17 cellular contexts compared by ENCODE assay signal in genomic region chr17:79622201-79622601, GRCh38. TPM values are rescaled to one million over a fixed set of nuclear protein-coding genes. Genes with fewer than 3 reads are reported as not detected.
A peak's percentile ranks its signal among the peaks of the same experiment; 100 is the strongest.
DNase-seq lines count a peak whose midpoint lies in the region; ATAC-seq and TF ChIP-seq lines count a peak whose summit lies in the region.
"Had no signal": no experiment of that assay in that cellular context is flagged by ENCODE, and none has a peak within 500 bp of the region (broad histone marks: within the 10 kb centered on the region; RNA-seq: fewer than 3 reads in every experiment).

No MANE protein-coding gene starts in this region.

- no peaks in the 10 kb centered on the region for H3K79me2 ChIP-seq in PC-9 (ENCODE audit: low read depth)

- TF ChIP-seq CTCF in adrenal gland (IDR thresholded peaks at IDR 0.05) (no peak), PC-9 (conservative IDR thresholded peaks at IDR 0.05) (no peak)

- CTCF ChIA-PET in PC-9 (lab: Charles Lee) = no interaction called here

- peaks cover 6% of the 10 kb centered on the region for H3K79me1 ChIP-seq in neuronal stem cell (ENCODE audit: low read depth, low read length)

- no peak overlapping the region for H3K18ac ChIP-seq in neuronal stem cell (ENCODE audit: low read length)

- H3K27me3 ChIP-seq in adrenal gland (peaks cover 7% of the 10 kb centered on the region), neuronal stem cell (ENCODE audit: control insufficient read depth in 3 of 3, insufficient read depth in 3 of 3, low read depth in 1 of 3, low read length in 3 of 3) (peaks cover 0 to 35% (median 5%) of the 10 kb centered on the region in 3 experiments), PC-9 (ENCODE audit: insufficient read depth, low read depth) (peaks cover 78% of the 10 kb centered on the region)
- H3K27me3 ChIP-seq: body of pancreas, vagina had no signal

- no TSS peak for BruUV-seq in PC-9 (replicated peaks; lab: Mats Ljungman, UMichigan)

- H2BK5ac ChIP-seq in neuronal stem cell (ENCODE audit: low read length) = no peak overlapping the region

- H2AK5ac ChIP-seq in neuronal stem cell (ENCODE audit: low read depth, low read length) = no peak overlapping the region

- H4K91ac ChIP-seq in neuronal stem cell (ENCODE audit: low read depth, low read length, poor library complexity) = no peak overlapping the region

- H3K36me3 ChIP-seq in adrenal gland (replicated peaks in 1 of 2) = no peaks in the 10 kb centered on the region
- H3K36me3 ChIP-seq in neuronal stem cell (replicated peaks in 1 of 2; ENCODE audit: control insufficient read depth in 2 of 2, insufficient read depth in 2 of 2, low read length in 2 of 2) = peaks cover 0 to 4% of the 10 kb centered on the region in 2 donors
- no peaks in the 10 kb centered on the region for H3K36me3 ChIP-seq in PC-9 (ENCODE audit: low read depth)
- H3K36me3 ChIP-seq: BLaER1, vagina had no signal

- H3K4me3 ChIP-seq in adrenal gland = no peak overlapping the region
- no peak overlapping the region for H3K4me3 ChIP-seq in neuronal stem cell (ENCODE audit: low read length in 2 of 2)
- no peak overlapping the region for H3K4me3 ChIP-seq in PC-9
- H3K4me3 ChIP-seq: BLaER1, body of pancreas, vagina had no signal

- no peak overlapping the region for H2BK12ac ChIP-seq in neuronal stem cell (ENCODE audit: low read length)

- WGBS in adrenal gland, 4 donors = 45 to 69% (median 52%) methylated on average over 12 to 14 of the region's 14 CpGs
- WGBS in neuronal stem cell (ENCODE audit: extremely low coverage in 2 of 2, insufficient read length in 2 of 2, insufficient replicate concordance in 1 of 2), 2 donors = no CpG with 5 or more reads among the region's 14 CpGs

- H3F3A ChIP-seq in PC-9 (ENCODE audit: insufficient read depth, low read depth) = peaks cover 6% of the 10 kb centered on the region; the same call in 1 of the 2 replicates

- no peak overlapping the region for H3K9ac ChIP-seq in neuronal stem cell (ENCODE audit: low read depth, low read length, poor library complexity)
- H3K9ac ChIP-seq: BLaER1 had no signal

- H3K9me2 ChIP-seq in PC-9 (ENCODE audit: insufficient read depth) = no peaks in the 10 kb centered on the region

- H3K4me1 ChIP-seq in adrenal gland (replicated peaks in 1 of 2) (no peaks in the 10 kb centered on the region), neuronal stem cell (ENCODE audit: control insufficient read depth in 2 of 2, insufficient read depth in 1 of 2, low read depth in 1 of 2, low read length in 2 of 2) (peaks cover 3 to 15% of the 10 kb centered on the region in 2 donors), PC-9 (replicated peaks; ENCODE audit: insufficient read depth) (no peaks in the 10 kb centered on the region)
- H3K4me1 ChIP-seq: BLaER1, body of pancreas, vagina had no signal

- no peak overlapping the region for H3K23ac ChIP-seq in neuronal stem cell (ENCODE audit: low read depth, low read length, poor library complexity)

- H2AFZ ChIP-seq in neuronal stem cell (ENCODE audit: low read length) = no peak overlapping the region
- H2AFZ ChIP-seq in PC-9 = no peak overlapping the region

- no peaks in the 10 kb centered on the region for H3K9me3 ChIP-seq in adrenal gland (replicated peaks in 1 of 3)
- H3K9me3 ChIP-seq in neuronal stem cell (replicated peaks in 1 of 2; ENCODE audit: control insufficient read depth in 2 of 2, insufficient read depth in 1 of 2, low read depth in 1 of 2, low read length in 2 of 2) = peaks cover 5 to 9% of the 10 kb centered on the region in 2 donors
- no peaks in the 10 kb centered on the region for H3K9me3 ChIP-seq in PC-9 (ENCODE audit: insufficient read depth, low read depth)
- H3K9me3 ChIP-seq: BLaER1, body of pancreas, vagina had no signal

- peak overlapping the region; percentile 45 for H3K4ac ChIP-seq in neuronal stem cell (ENCODE audit: low read length)

- DNase-seq in 8988T (peak; percentile 6), DMS 273 (lab: John Stamatoyannopoulos, UW; ENCODE audit: unreplicated experiment) (peak; percentile 97), adrenal gland (peak in 4 of 7 donors; percentile 3 to 18 (median 8)), neuronal stem cell (ENCODE audit: low spot score) (no peak), DMS153 (lab: John Stamatoyannopoulos, UW) (no peak), PC-9 (no peak), AG20443 (ENCODE audit: low spot score) (no peak)
- DNase-seq: activated CD4-positive, CD25-positive, alpha-beta regulatory T cell; foreskin melanocyte; NCI-H2107; stimulated activated CD4-positive, alpha-beta T cell treated with anti-CD3 and anti-CD28 coated beads, Interleukin-2, amount 100 ng/mL, for 48 hours; SW 1271 had no signal

- H2BK120ac ChIP-seq in neuronal stem cell (ENCODE audit: low read depth, low read length) = no peak overlapping the region

- H3K27ac ChIP-seq in adrenal gland (no peak overlapping the region), neuronal stem cell (replicated peaks; ENCODE audit: low read length) (no peak overlapping the region), PC-9 (no peak overlapping the region)
- H3K27ac ChIP-seq: BLaER1, body of pancreas, vagina had no signal

- no peak for TF ChIP-seq POLR2A in adrenal gland (IDR thresholded peaks at IDR 0.05)

- intact Hi-C loops in adrenal gland (cut with DNase I) = no loop called here
- intact Hi-C loops in PC-9 (cut with micrococcal nuclease; ENCODE audit: unreplicated experiment) = no loop called here

- POLR2A ChIA-PET in PC-9 (lab: Charles Lee; ENCODE audit: unreplicated experiment) = no interaction called here

- H2BK15ac ChIP-seq in neuronal stem cell (ENCODE audit: low read length) = no peak overlapping the region

- H4K20me1 ChIP-seq in PC-9 (ENCODE audit: insufficient read depth) = no peaks in the 10 kb centered on the region
- H4K20me1 ChIP-seq: BLaER1 had no signal

- ATAC-seq in HG03159 (IDR thresholded peaks at IDR 0.05; ENCODE audit: unreplicated experiment) = no peak
- ATAC-seq: body of pancreas had no signal

- H3K4me2 ChIP-seq in neuronal stem cell (ENCODE audit: insufficient read depth, low read length, poor library complexity, severe bottlenecking) (no peak overlapping the region), PC-9 (no peak overlapping the region)
- H3K4me2 ChIP-seq: BLaER1 had no signal

- H3K14ac ChIP-seq in neuronal stem cell (ENCODE audit: low read length) = peak overlapping the region; percentile 86

- H4K8ac ChIP-seq in neuronal stem cell (ENCODE audit: low read depth, low read length) = no peak overlapping the region

RNA-seq across cellular contexts. Expression of gene RBFOX3, which starts 11.3 kb away (rescaled TPM):
- total RNA-seq in adrenal gland (under 1 TPM in 1 of 8 donors, not detected in 7; 0.16 TPM), PC-9 (2021) (not detected in 2 replicates)
- polyA plus RNA-seq in adrenal gland = 1 to 10 TPM in 1 of 3 donors, under 1 TPM in 2; 0.29 to 1.3 (median 0.30) TPM
- 13.0 TPM for polyA plus RNA-seq in neuronal stem cell (2013, experiment 1 of 2)
- 12.5 TPM for polyA plus RNA-seq in neuronal stem cell (2013, experiment 2 of 2)
- total RNA-seq: M059J had no signal

Comparison
In these comparisons a context has a peak if more than half of its experiments do, and no peak if none do; other contexts are left out.
1. DNase-seq: peak in 8988T (single experiment), DMS 273 (single experiment) and adrenal gland (4 of 7); none in neuronal stem cell (single experiment), DMS153 (single experiment), PC-9 (0 of 2) and AG20443 (single experiment).